ENCODE assay signal across 1 cellular context in the genomic region with DNA sequence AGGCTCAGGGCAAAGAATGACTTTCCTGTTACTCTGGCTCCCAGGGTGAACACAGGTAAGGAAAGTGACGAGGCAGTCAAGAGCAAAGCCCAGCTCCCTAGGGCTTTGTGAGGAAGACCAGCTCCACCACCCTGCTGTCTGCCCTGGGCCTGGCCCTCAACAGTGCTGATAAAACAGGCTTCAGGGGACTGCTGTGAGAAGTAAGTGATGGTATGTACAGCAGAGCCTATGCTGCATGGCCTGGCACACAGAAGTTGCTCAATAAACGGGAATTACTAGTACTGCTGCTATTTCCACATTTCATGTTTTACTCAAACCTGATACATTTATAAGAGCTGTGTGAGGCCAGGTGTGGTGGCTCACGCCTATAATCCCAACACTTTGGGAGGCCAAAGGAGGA.
TF ChIP-seq lines count a peak whose summit lies in the region.

No MANE protein-coding gene starts in this region.

TF ChIP-seq in A549, 52 proteins besides CTCF, POLR2A, EP300 and RAD21 (continued from another document):
- TF ChIP-seq, protein P1, sequence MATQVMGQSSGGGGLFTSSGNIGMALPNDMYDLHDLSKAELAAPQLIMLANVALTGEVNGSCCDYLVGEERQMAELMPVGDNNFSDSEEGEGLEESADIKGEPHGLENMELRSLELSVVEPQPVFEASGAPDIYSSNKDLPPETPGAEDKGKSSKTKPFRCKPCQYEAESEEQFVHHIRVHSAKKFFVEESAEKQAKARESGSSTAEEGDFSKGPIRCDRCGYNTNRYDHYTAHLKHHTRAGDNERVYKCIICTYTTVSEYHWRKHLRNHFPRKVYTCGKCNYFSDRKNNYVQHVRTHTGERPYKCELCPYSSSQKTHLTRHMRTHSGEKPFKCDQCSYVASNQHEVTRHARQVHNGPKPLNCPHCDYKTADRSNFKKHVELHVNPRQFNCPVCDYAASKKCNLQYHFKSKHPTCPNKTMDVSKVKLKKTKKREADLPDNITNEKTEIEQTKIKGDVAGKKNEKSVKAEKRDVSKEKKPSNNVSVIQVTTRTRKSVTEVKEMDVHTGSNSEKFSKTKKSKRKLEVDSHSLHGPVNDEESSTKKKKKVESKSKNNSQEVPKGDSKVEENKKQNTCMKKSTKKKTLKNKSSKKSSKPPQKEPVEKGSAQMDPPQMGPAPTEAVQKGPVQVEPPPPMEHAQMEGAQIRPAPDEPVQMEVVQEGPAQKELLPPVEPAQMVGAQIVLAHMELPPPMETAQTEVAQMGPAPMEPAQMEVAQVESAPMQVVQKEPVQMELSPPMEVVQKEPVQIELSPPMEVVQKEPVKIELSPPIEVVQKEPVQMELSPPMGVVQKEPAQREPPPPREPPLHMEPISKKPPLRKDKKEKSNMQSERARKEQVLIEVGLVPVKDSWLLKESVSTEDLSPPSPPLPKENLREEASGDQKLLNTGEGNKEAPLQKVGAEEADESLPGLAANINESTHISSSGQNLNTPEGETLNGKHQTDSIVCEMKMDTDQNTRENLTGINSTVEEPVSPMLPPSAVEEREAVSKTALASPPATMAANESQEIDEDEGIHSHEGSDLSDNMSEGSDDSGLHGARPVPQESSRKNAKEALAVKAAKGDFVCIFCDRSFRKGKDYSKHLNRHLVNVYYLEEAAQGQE (IDR thresholded peaks at IDR 0.05): no peak
- TF ChIP-seq FOXS1 (CRISPR knock-in tag; IDR thresholded peaks at IDR 0.05): no peak
- no peak for TF ChIP-seq FOSB (CRISPR knock-in tag; IDR thresholded peaks at IDR 0.05)
- no peak for TF ChIP-seq SREBF2 (IDR thresholded peaks at IDR 0.05)
- no peak for TF ChIP-seq CHD4 (IDR thresholded peaks at IDR 0.05; ENCODE audit: borderline replicate concordance)
- TF ChIP-seq HDAC2 (IDR thresholded peaks at IDR 0.05): no peak
- no peak for TF ChIP-seq MAX (IDR thresholded peaks at IDR 0.05)
